8 cellular contexts compared by ENCODE assay signal in the genomic region with DNA sequence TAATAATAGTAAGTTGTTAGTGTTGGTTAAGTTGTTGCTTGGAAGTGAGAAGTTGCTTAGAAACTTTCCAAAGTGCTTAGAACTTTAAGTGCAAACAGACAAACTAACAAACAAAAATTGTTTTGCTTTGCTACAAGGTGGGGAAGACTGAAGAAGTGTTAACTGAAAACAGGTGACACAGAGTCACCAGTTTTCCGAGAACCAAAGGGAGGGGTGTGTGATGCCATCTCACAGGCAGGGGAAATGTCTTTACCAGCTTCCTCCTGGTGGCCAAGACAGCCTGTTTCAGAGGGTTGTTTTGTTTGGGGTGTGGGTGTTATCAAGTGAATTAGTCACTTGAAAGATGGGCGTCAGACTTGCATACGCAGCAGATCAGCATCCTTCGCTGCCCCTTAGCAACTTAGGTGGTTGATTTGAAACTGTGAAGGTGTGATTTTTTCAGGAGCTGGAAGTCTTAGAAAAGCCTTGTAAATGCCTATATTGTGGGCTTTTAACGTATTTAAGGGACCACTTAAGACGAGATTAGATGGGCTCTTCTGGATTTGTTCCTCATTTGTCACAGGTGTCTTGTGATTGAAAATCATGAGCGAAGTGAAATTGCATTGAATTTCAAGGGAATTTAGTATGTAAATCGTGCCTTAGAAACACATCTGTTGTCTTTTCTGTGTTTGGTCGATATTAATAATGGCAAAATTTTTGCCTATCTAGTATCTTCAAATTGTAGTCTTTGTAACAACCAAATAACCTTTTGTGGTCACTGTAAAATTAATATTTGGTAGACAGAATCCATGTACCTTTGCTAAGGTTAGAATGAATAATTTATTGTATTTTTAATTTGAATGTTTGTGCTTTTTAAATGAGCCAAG. TPM values are rescaled to one million over a fixed set of nuclear protein-coding genes. Genes with fewer than 3 reads are reported as not detected.
DNase-seq lines count a peak whose midpoint lies in the region; ATAC-seq lines count a peak whose summit lies in the region.

No MANE protein-coding gene starts in this region.

- peaks cover 17 to 45% (median 40%) of the 10 kb centered on the region in 3 donors for H3K36me3 Mint-ChIP-seq in immature natural killer cell

- peak overlapping the region; percentile 100 for H3K27ac ChIP-seq in angular gyrus (ENCODE audit: low read depth, low read length)

- H3K9me3 Mint-ChIP-seq in immature natural killer cell, result peaks cover 0 to 14% (median 2%) of the 10 kb centered on the region in 6 donors

- peak overlapping the region; percentile 99 to 100 (median 99) for H3K27ac Mint-ChIP-seq in immature natural killer cell

- ATAC-seq in HG03571 (IDR thresholded peaks at IDR 0.05; ENCODE audit: unreplicated experiment), result no peak

- DNase-seq in NCI-H2171 treated with DMSO at 0.1 percent for 48 hours (lab: John Stamatoyannopoulos, UW) (peak; percentile 13), NCI-H2171 (lab: John Stamatoyannopoulos, UW) (no peak), T follicular helper cell (ENCODE audit: low read depth) (peak; percentile 81), immature natural killer cell (peak; percentile 90 to 95 (median 94)), GOT3 (lab: John Stamatoyannopoulos, UW) (no peak)
- DNase-seq in stimulated activated CD4-positive, alpha-beta T cell treated with anti-CD3 and anti-CD28 coated beads, Interleukin-15, amount 100 ng/mL, for 24 hours, result peak; percentile 83

- peaks cover 77 to 80% of the 10 kb centered on the region in 2 donors for H3K4me1 Mint-ChIP-seq in immature natural killer cell

- H3K4me3 Mint-ChIP-seq in immature natural killer cell, result peak overlapping the region; percentile 95 to 97 (median 97)

- H3K27me3 Mint-ChIP-seq in immature natural killer cell (ENCODE audit: low read depth in 3 of 3), result peaks cover 60 to 78% (median 72%) of the 10 kb centered on the region in 3 donors

RNA-seq across cellular contexts. Expression of a gene that starts 2.7 kb away (rescaled TPM):
- 1 to 10 TPM in 2 of 3 donors, under 1 TPM in 1; 0.26 to 5.9 (median 1.4) TPM for polyA plus RNA-seq in immature natural killer cell

RNA-seq across cellular contexts. Expression of a gene that starts 38.9 kb away (rescaled TPM):
- polyA plus RNA-seq in immature natural killer cell, result 10 to 100 TPM; 62.8 to 73.5 (median 63.4) TPM

RNA-seq across cellular contexts. Expression of a gene that starts 42.9 kb away (rescaled TPM):
- polyA plus RNA-seq in immature natural killer cell, result 10 to 100 TPM in 2 of 3 donors, 1 to 10 TPM in 1; 4.5 to 16.0 (median 10.3) TPM

Comparison
In these comparisons a context has a peak if more than half of its experiments do, and no peak if none do; other contexts are left out.
1. DNase-seq: peak in NCI-H2171 treated with DMSO at 0.1 percent for 48 hours (single experiment), T follicular helper cell (single experiment), immature natural killer cell (3 of 3) and stimulated activated CD4-positive, alpha-beta T cell treated with anti-CD3 and anti-CD28 coated beads, Interleukin-15, amount 100 ng/mL, for 24 hours (single experiment); none in NCI-H2171 (single experiment) and GOT3 (single experiment).